ENCODE assay signal across 20 cellular contexts in genomic region chr13:113652404-113653263, GRCh38. TPM values are rescaled to one million over a fixed set of nuclear protein-coding genes. Genes with fewer than 3 reads are reported as not detected.
DNase-seq lines count a peak whose midpoint lies in the region; ATAC-seq and TF ChIP-seq lines count a peak whose summit lies in the region.
"Had no signal": no experiment of that assay in that cellular context is flagged by ENCODE, and none has a peak within 500 bp of the region (broad histone marks: within the 10 kb centered on the region; RNA-seq: fewer than 3 reads in every experiment).

No MANE protein-coding gene starts in this region.

- no peaks in the 10 kb centered on the region for H4K20me1 ChIP-seq in SU-DHL-6 (ENCODE audit: low read depth, low read length)

- CTCF ChIA-PET in activated naive CD4-positive, alpha-beta T cell treated with anti-CD3 and anti-CD28 coated beads, Interleukin-2, amount 10 ng/mL, durations not matched to agents 7 days and 5 days (lab: Charles Lee), result no interaction called here
- CTCF ChIA-PET in MCF 10A (lab: Yijun Ruan, JAX), result no interaction called here

- TF ChIP-seq EP300 in stomach (IDR thresholded peaks at IDR 0.05), result no peak

- no peak overlapping the region for H3K4me2 ChIP-seq in SU-DHL-6 (ENCODE audit: low read depth, low read length, poor library complexity, severe bottlenecking)

- no TSS peak for BruUV-seq in MCF 10A (replicated peaks; lab: Mats Ljungman, UMichigan)

- H3K9me2 ChIP-seq in SU-DHL-6 (replicated peaks; ENCODE audit: insufficient read depth, low read length), result no peaks in the 10 kb centered on the region

- no peaks in the 10 kb centered on the region for H3K9me3 Mint-ChIP-seq in activated naive CD4-positive, alpha-beta T cell treated with anti-CD3 and anti-CD28 coated beads, Interleukin-2, amount 10 ng/mL, durations not matched to agents 7 days and 5 days
- no peaks in the 10 kb centered on the region for H3K9me3 Mint-ChIP-seq in MCF 10A (ENCODE audit: unreplicated experiment)
- H3K9me3 Mint-ChIP-seq: CD4-positive, CD25-positive, alpha-beta regulatory T cell; IgD-negative memory B cell had no signal

- no peak for TF ChIP-seq CTCF in SU-DHL-6 (IDR thresholded peaks at IDR 0.05; ENCODE audit: insufficient read depth, low read length, poor library complexity, severe bottlenecking)
- no peak for TF ChIP-seq CTCF in right lobe of liver (IDR thresholded peaks at IDR 0.05)
- no peak for TF ChIP-seq CTCF in stomach (IDR thresholded peaks at IDR 0.05)
- no peak for TF ChIP-seq CTCF in MCF 10A (IDR thresholded peaks at IDR 0.05; ENCODE audit: unreplicated experiment)

- intact Hi-C loops in right lobe of liver (cut with DNase I) (no loop called here), stomach (cut with DNase I; ENCODE audit: low total_unique reads) (no loop called here), MCF 10A (cut with micrococcal nuclease) (no loop called here)

- H3K79me2 ChIP-seq in SU-DHL-6 (ENCODE audit: insufficient read depth, low read length), result no peaks in the 10 kb centered on the region

- no peak overlapping the region for H3K4me3 ChIP-seq in SU-DHL-6 (ENCODE audit: insufficient read depth, low read length, poor library complexity, severe bottlenecking)
- no peak overlapping the region for H3K4me3 ChIP-seq in right lobe of liver
- H3K4me3 ChIP-seq in stomach, result no peak overlapping the region
- H3K4me3 ChIP-seq: esophagus muscularis mucosa, MG63, testis had no signal

- H2AFZ ChIP-seq in SU-DHL-6 (ENCODE audit: low read depth, low read length, severe bottlenecking), result no peak overlapping the region

- H3K4me1 ChIP-seq in right lobe of liver (peaks cover 0 to 7% (median 5%) of the 10 kb centered on the region in 4 donors), stomach (peaks cover 6 to 23% (median 9%) of the 10 kb centered on the region in 4 donors)
- H3K4me1 ChIP-seq: testis had no signal

- ATAC-seq in right lobe of liver, result no peak
- ATAC-seq in HG02938 (IDR thresholded peaks at IDR 0.05; ENCODE audit: unreplicated experiment), result no peak
- ATAC-seq: left lobe of liver had no signal

- TF ChIP-seq POLR2A in right lobe of liver (IDR thresholded peaks at IDR 0.05), result no peak
- no peak for TF ChIP-seq POLR2A in stomach (IDR thresholded peaks at IDR 0.05)

- no peak overlapping the region for H3K27ac Mint-ChIP-seq in activated naive CD4-positive, alpha-beta T cell treated with anti-CD3 and anti-CD28 coated beads, Interleukin-2, amount 10 ng/mL, durations not matched to agents 7 days and 5 days
- H3K27ac Mint-ChIP-seq in MCF 10A (ENCODE audit: low read depth, unreplicated experiment), result no peak overlapping the region
- H3K27ac Mint-ChIP-seq: CD4-positive, CD25-positive, alpha-beta regulatory T cell; IgD-negative memory B cell had no signal

- POLR2A ChIA-PET in MCF 10A (lab: Yijun Ruan, JAX), result no interaction called here

- no peaks in the 10 kb centered on the region for H3K27me3 Mint-ChIP-seq in activated naive CD4-positive, alpha-beta T cell treated with anti-CD3 and anti-CD28 coated beads, Interleukin-2, amount 10 ng/mL, durations not matched to agents 7 days and 5 days
- no peaks in the 10 kb centered on the region for H3K27me3 Mint-ChIP-seq in MCF 10A (ENCODE audit: insufficient read depth, unreplicated experiment)
- H3K27me3 Mint-ChIP-seq: CD4-positive, CD25-positive, alpha-beta regulatory T cell; IgD-negative memory B cell had no signal

- H3K9me3 ChIP-seq in SU-DHL-6 (ENCODE audit: insufficient read depth, low read length) (no peaks in the 10 kb centered on the region), right lobe of liver (no peaks in the 10 kb centered on the region), stomach (no peaks in the 10 kb centered on the region)
- H3K9me3 ChIP-seq: esophagus muscularis mucosa, MG63, testis had no signal

- H3K36me3 Mint-ChIP-seq in activated naive CD4-positive, alpha-beta T cell treated with anti-CD3 and anti-CD28 coated beads, Interleukin-2, amount 10 ng/mL, durations not matched to agents 7 days and 5 days, result no peaks in the 10 kb centered on the region
- peaks cover 6% of the 10 kb centered on the region for H3K36me3 Mint-ChIP-seq in MCF 10A (ENCODE audit: insufficient read depth, unreplicated experiment)
- H3K36me3 Mint-ChIP-seq: CD4-positive, CD25-positive, alpha-beta regulatory T cell; IgD-negative memory B cell had no signal

- no peaks in the 10 kb centered on the region for H3K27me3 ChIP-seq in SU-DHL-6 (ENCODE audit: low read length)
- no peaks in the 10 kb centered on the region for H3K27me3 ChIP-seq in right lobe of liver
- H3K27me3 ChIP-seq in stomach, result no peaks in the 10 kb centered on the region
- H3K27me3 ChIP-seq: esophagus muscularis mucosa, MG63, testis had no signal

- no peaks in the 10 kb centered on the region; the same call in 1 of the 2 replicates for H3F3A ChIP-seq in SU-DHL-6 (ENCODE audit: insufficient read depth)

- 96% methylated on average over 11 of the region's 24 CpGs for WGBS in right lobe of liver (ENCODE audit: insufficient coverage, low coverage, low lambda C conversion rate, missing lambda C conversion rate)
- 84 to 89% (median 87%) methylated on average over 19 to 24 of the region's 24 CpGs for WGBS in stomach, 5 donors

- no peak overlapping the region for H3K4me3 Mint-ChIP-seq in activated naive CD4-positive, alpha-beta T cell treated with anti-CD3 and anti-CD28 coated beads, Interleukin-2, amount 10 ng/mL, durations not matched to agents 7 days and 5 days
- H3K4me3 Mint-ChIP-seq in MCF 10A (ENCODE audit: unreplicated experiment), result no peak overlapping the region
- H3K4me3 Mint-ChIP-seq: CD4-positive, CD25-positive, alpha-beta regulatory T cell; IgD-negative memory B cell had no signal

- H3K4me1 Mint-ChIP-seq in activated naive CD4-positive, alpha-beta T cell treated with anti-CD3 and anti-CD28 coated beads, Interleukin-2, amount 10 ng/mL, durations not matched to agents 7 days and 5 days, result peaks cover 3% of the 10 kb centered on the region
- H3K4me1 Mint-ChIP-seq in MCF 10A (ENCODE audit: insufficient read depth, unreplicated experiment), result peaks cover 5% of the 10 kb centered on the region
- H3K4me1 Mint-ChIP-seq: CD4-positive, CD25-positive, alpha-beta regulatory T cell; IgD-negative memory B cell had no signal

- H3K36me3 ChIP-seq in SU-DHL-6 (ENCODE audit: low read length) (no peaks in the 10 kb centered on the region), right lobe of liver (no peaks in the 10 kb centered on the region), stomach (no peaks in the 10 kb centered on the region)
- H3K36me3 ChIP-seq: esophagus muscularis mucosa had no signal

- H3K27ac ChIP-seq in SU-DHL-6 (ENCODE audit: low read depth, low read length) (peak overlapping the region; percentile 50), right lobe of liver (no peak overlapping the region), stomach (peak overlapping the region in 3 of 5 donors; percentile 8 to 23 (median 13))
- H3K27ac ChIP-seq: esophagus muscularis mucosa, testis had no signal

- no peak overlapping the region for H3K9ac ChIP-seq in SU-DHL-6 (ENCODE audit: low read length)

- DNase-seq in activated naive CD4-positive, alpha-beta T cell treated with anti-CD3 and anti-CD28 coated beads, Interleukin-2, amount 10 ng/mL, durations not matched to agents 7 days and 5 days, result peak; percentile 12
- DNase-seq in activated naive CD4-positive, alpha-beta T cell (lab: John Stamatoyannopoulos, UW), result no peak
- DNase-seq in right lobe of liver (peak in 2 of 3 donors; percentile 37 to 41), stomach (peak; percentile 21), NCI-H2107 (lab: John Stamatoyannopoulos, UW) (no peak), MCF 10A (ENCODE audit: unreplicated experiment) (no peak)
- DNase-seq: anterior cingulate cortex; CD4-positive, CD25-positive, alpha-beta regulatory T cell; central memory CD4-positive, alpha-beta T cell; GF-D8; MG63; NCI-H1436 treated with DMSO at 0.1 percent for 48 hours; NCI-H524 treated with DMSO at 0.1 percent for 48 hours; T1000; testis had no signal

RNA-seq across cellular contexts. Expression of gene ATP4B, which starts 5.4 kb away (rescaled TPM):
- not detected for total RNA-seq in right lobe of liver
- 100 to 1,000 TPM in 4 of 5 donors, under 1 TPM in 1; 0.87 to 585 (median 347) TPM for total RNA-seq in stomach
- polyA plus RNA-seq in stomach, result 100 to 1,000 TPM; 143 to 490 (median 170) TPM
- not detected in 2 replicates for total RNA-seq in MCF 10A (2022)
- total RNA-seq: CD4-positive, CD25-positive, alpha-beta regulatory T cell; esophagus muscularis mucosa; left lobe of liver; testis had no signal
- polyA plus RNA-seq: CD4-positive, CD25-positive, alpha-beta regulatory T cell; IgD-negative memory B cell had no signal

RNA-seq across cellular contexts. Expression of gene GRK1, which starts 14.4 kb away (rescaled TPM):
- not detected for total RNA-seq in right lobe of liver
- total RNA-seq in stomach, result not detected
- not detected for polyA plus RNA-seq in stomach
- not detected in 2 replicates for total RNA-seq in MCF 10A (2022)
- total RNA-seq: CD4-positive, CD25-positive, alpha-beta regulatory T cell; left lobe of liver had no signal
- polyA plus RNA-seq: CD4-positive, CD25-positive, alpha-beta regulatory T cell; IgD-negative memory B cell had no signal

Comparison
In these comparisons a context has a peak if more than half of its experiments do, and no peak if none do; other contexts are left out.
1. DNase-seq: peak in activated naive CD4-positive, alpha-beta T cell treated with anti-CD3 and anti-CD28 coated beads, Interleukin-2, amount 10 ng/mL, durations not matched to agents 7 days and 5 days (single experiment), right lobe of liver (2 of 3) and stomach (single experiment); none in activated naive CD4-positive, alpha-beta T cell (0 of 4), NCI-H2107 (single experiment) and MCF 10A (single experiment).
2. H3K27ac ChIP-seq: peak in SU-DHL-6 (single experiment) and stomach (3 of 5); none in right lobe of liver (0 of 3).